ENCODE assay signal across 8 cellular contexts in genomic region chr14:28773917-28774691, GRCh38. TPM values are rescaled to one million over a fixed set of nuclear protein-coding genes. Genes with fewer than 3 reads are reported as not detected.
DNase-seq lines count a peak whose midpoint lies in the region; ATAC-seq and TF ChIP-seq lines count a peak whose summit lies in the region.

No MANE protein-coding gene starts in this region.

- H3K27ac Mint-ChIP-seq in activated CD4-positive, alpha-beta T cell treated with anti-CD3 and anti-CD28 coated beads for 36 hours = no peak overlapping the region

- no peaks in the 10 kb centered on the region for H3K36me3 Mint-ChIP-seq in activated CD4-positive, alpha-beta T cell treated with anti-CD3 and anti-CD28 coated beads for 36 hours (ENCODE audit: low read depth)

- H3K27me3 Mint-ChIP-seq in activated CD4-positive, alpha-beta T cell treated with anti-CD3 and anti-CD28 coated beads for 36 hours = peaks cover 62% of the 10 kb centered on the region

- H3K27ac ChIP-seq in temporal lobe (ENCODE audit: low read depth, low read length) = peak overlapping the region; percentile 86

- H3K4me3 ChIP-seq in fibroblast of villous mesenchyme (ENCODE audit: low read depth, low read length) = no peak overlapping the region

- no peak overlapping the region for H3K4me3 Mint-ChIP-seq in activated CD4-positive, alpha-beta T cell treated with anti-CD3 and anti-CD28 coated beads for 36 hours

- no peak for ATAC-seq in activated CD4-positive, alpha-beta T cell treated with anti-CD3 and anti-CD28 coated beads for 36 hours
- ATAC-seq in HG02571 (IDR thresholded peaks at IDR 0.05; ENCODE audit: unreplicated experiment) (no peak), HG03520 (IDR thresholded peaks at IDR 0.05; ENCODE audit: unreplicated experiment) (no peak)

- intact Hi-C loops in activated CD4-positive, alpha-beta T cell treated with anti-CD3 and anti-CD28 coated beads for 36 hours (cut with DNase I, micrococcal nuclease) = loop anchor here in 1 of 2 experiments (2.0 kb wide), 1 partner anchor 17 kb away; no protein-coding TSS in a partner anchor

- TF ChIP-seq CTCF in fibroblast of villous mesenchyme (IDR thresholded peaks at IDR 0.05; ENCODE audit: insufficient read depth, low read depth, low read length) = peak; percentile 62

- POLR2A ChIA-PET in activated CD4-positive, alpha-beta T cell treated with anti-CD3 and anti-CD28 coated beads for 36 hours (lab: Charles Lee) = no interaction called here

- no peaks in the 10 kb centered on the region for H3K4me1 Mint-ChIP-seq in activated CD4-positive, alpha-beta T cell treated with anti-CD3 and anti-CD28 coated beads for 36 hours

- CTCF ChIA-PET in activated CD4-positive, alpha-beta T cell treated with anti-CD3 and anti-CD28 coated beads for 36 hours (lab: Charles Lee) = no interaction called here

- H3K9me3 Mint-ChIP-seq in activated CD4-positive, alpha-beta T cell treated with anti-CD3 and anti-CD28 coated beads for 36 hours (ENCODE audit: low read depth) = peaks cover 11% of the 10 kb centered on the region

- peak; percentile 16 for DNase-seq in activated CD4-positive, alpha-beta T cell treated with anti-CD3 and anti-CD28 coated beads for 36 hours
- DNase-seq in activated CD4-positive, alpha-beta T cell treated with anti-CD3 and anti-CD28 coated beads for 4 hours = no peak
- DNase-seq in NCI-H69 (lab: John Stamatoyannopoulos, UW) = peak; percentile 91
- DNase-seq in fibroblast of villous mesenchyme (ENCODE audit: low read depth) = peak; percentile 49
- DNase-seq in activated CD8-positive, alpha-beta memory T cell treated with anti-CD3 and anti-CD28 coated beads for 24 hours = no peak

RNA-seq across cellular contexts. Expression of gene FOXG1, which starts 7.5 kb away (rescaled TPM):
- total RNA-seq in activated CD4-positive, alpha-beta T cell treated with anti-CD3 and anti-CD28 coated beads for 36 hours = not detected
- total RNA-seq in fibroblast of villous mesenchyme = under 0.01 TPM in 1 of 2 replicates, not detected in the other
- total RNA-seq in temporal lobe = 54.8 TPM

Comparison
In these comparisons a context has a peak if more than half of its experiments do, and no peak if none do; other contexts are left out.
1. DNase-seq: peak in activated CD4-positive, alpha-beta T cell treated with anti-CD3 and anti-CD28 coated beads for 36 hours (single experiment), NCI-H69 (single experiment) and fibroblast of villous mesenchyme (single experiment); none in activated CD4-positive, alpha-beta T cell treated with anti-CD3 and anti-CD28 coated beads for 4 hours (0 of 2) and activated CD8-positive, alpha-beta memory T cell treated with anti-CD3 and anti-CD28 coated beads for 24 hours (single experiment).
2. RNA of gene FOXG1, which starts 7.5 kb away (total RNA-seq): 54.8 TPM in temporal lobe (single experiment); not detected in activated CD4-positive, alpha-beta T cell treated with anti-CD3 and anti-CD28 coated beads for 36 hours and under 0.01 TPM in fibroblast of villous mesenchyme; every median in the first group is over 10 times any median in the second.